ENCODE assay signal across 19 cellular contexts in the genomic region with DNA sequence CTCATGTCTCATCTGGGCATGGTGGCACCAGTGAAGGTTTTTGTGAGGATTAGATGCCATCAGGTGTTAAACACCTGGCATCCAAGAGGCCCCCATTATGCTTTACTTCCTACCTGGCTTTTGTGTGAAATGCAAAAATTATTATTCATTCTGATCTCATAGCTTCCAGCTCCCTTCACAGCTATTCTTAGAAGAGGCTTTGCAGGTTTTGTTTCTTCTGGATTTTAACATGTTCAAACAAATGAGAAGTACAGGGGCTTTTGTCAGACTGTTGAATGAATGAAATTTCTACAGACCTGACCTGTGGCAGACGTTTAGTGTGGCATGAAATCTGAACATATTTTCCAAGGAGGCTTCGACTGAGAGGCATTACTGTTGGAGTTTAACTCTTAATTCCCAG. TPM values are rescaled to one million over a fixed set of nuclear protein-coding genes. Genes with fewer than 3 reads are reported as not detected.
DNase-seq lines count a peak whose midpoint lies in the region; ATAC-seq, FAIRE-seq and TF ChIP-seq lines count a peak whose summit lies in the region.
"Had no signal": no experiment of that assay in that cellular context is flagged by ENCODE, and none has a peak within 500 bp of the region (broad histone marks: within the 10 kb centered on the region; RNA-seq: fewer than 3 reads in every experiment).

No MANE protein-coding gene starts in this region.

- H3K27ac Mint-ChIP-seq in astrocyte (ENCODE audit: unreplicated experiment) (no peak overlapping the region), mesothelial cell of epicardium (peak overlapping the region; percentile 14)
- H3K27ac Mint-ChIP-seq: B cell; CD8-positive, alpha-beta T cell had no signal

- no peak overlapping the region for H2AFZ ChIP-seq in astrocyte (ENCODE audit: low read depth, low read length)

- intact Hi-C loops in esophagus squamous epithelium (cut with DNase I): loop anchor here (5.0 kb wide), 1 partner anchor 56 kb away; no protein-coding TSS in a partner anchor
- intact Hi-C loops in tibial artery (cut with DNase I; ENCODE audit: low total_unique reads): no loop called here

- H3K9ac ChIP-seq in astrocyte (ENCODE audit: low read length): no peak overlapping the region

- FAIRE-seq in astrocyte (lab: Jason Lieb, UNC): peak; percentile 43
- FAIRE-seq: GM12878, GM19239, H1, HTR-8/SVneo had no signal

- H3K36me3 ChIP-seq in astrocyte (ENCODE audit: insufficient read depth, low read length) (peaks cover 5% of the 10 kb centered on the region), esophagus squamous epithelium (peaks cover 10 to 83% (median 26%) of the 10 kb centered on the region in 3 donors), tibial artery (peaks cover 0 to 44% (median 25%) of the 10 kb centered on the region in 3 donors)

- CTCF ChIA-PET in RWPE1 (lab: Yijun Ruan, JAX): interaction anchor here (0.6 to 1.8 kb wide), 3 partner anchors 49 to 550 kb away, joined by 3 to 7 read pairs (median 4); no protein-coding TSS in a partner anchor

- peaks cover 2% of the 10 kb centered on the region for H3K9me3 Mint-ChIP-seq in astrocyte (ENCODE audit: unreplicated experiment)
- no peaks in the 10 kb centered on the region for H3K9me3 Mint-ChIP-seq in mesothelial cell of epicardium
- H3K9me3 Mint-ChIP-seq: CD8-positive, alpha-beta T cell had no signal

- no peak overlapping the region for H3K4me3 Mint-ChIP-seq in astrocyte (ENCODE audit: unreplicated experiment)
- no peak overlapping the region for H3K4me3 Mint-ChIP-seq in mesothelial cell of epicardium
- H3K4me3 Mint-ChIP-seq: B cell; CD8-positive, alpha-beta T cell; H9 had no signal

- DNase-seq in RWPE1 (ENCODE audit: low spot score) (no peak), astrocyte (ENCODE audit: low read depth) (no peak), esophagus squamous epithelium (lab: John Stamatoyannopoulos, UW) (no peak), mesothelial cell of epicardium (ENCODE audit: low spot score in 2 of 2, unreplicated experiment in 2 of 2) (no peak), caudate nucleus (lab: John Stamatoyannopoulos, UW) (no peak), tibial artery (no peak)
- DNase-seq: Calu3; CD8-positive, alpha-beta T cell; DMS79 treated with DMSO at 0.1 percent for 48 hours; GF-D8; H9; IMR-90 had no signal

- WGBS in esophagus squamous epithelium, 2 donors: 19 to 28% methylated on average over 2 of the region's 2 CpGs

- H4K20me1 ChIP-seq in astrocyte (ENCODE audit: insufficient read depth, low read length): no peaks in the 10 kb centered on the region

- H3K9me3 ChIP-seq in astrocyte (ENCODE audit: insufficient read depth, low read depth, low read length) (no peaks in the 10 kb centered on the region), esophagus squamous epithelium (no peaks in the 10 kb centered on the region), tibial artery (no peaks in the 10 kb centered on the region)
- H3K9me3 ChIP-seq: BLaER1 treated with 17β-estradiol and CSF1 and Interleukin-3, amounts not matched to agents 10 nM and 100 nM had no signal

- H3K27me3 Mint-ChIP-seq in astrocyte (ENCODE audit: low read depth, unreplicated experiment) (peaks cover 24% of the 10 kb centered on the region), mesothelial cell of epicardium (ENCODE audit: low read depth) (no peaks in the 10 kb centered on the region)
- H3K27me3 Mint-ChIP-seq: B cell had no signal

- POLR2A ChIA-PET in RWPE1 (lab: Yijun Ruan, JAX; ENCODE audit: low non-redundant PET): no interaction called here

- peak overlapping the region; percentile 66 for H3K27ac ChIP-seq in RWPE1
- no peak overlapping the region for H3K27ac ChIP-seq in astrocyte (ENCODE audit: low read depth, low read length)
- peak overlapping the region; percentile 21 to 67 (median 41) for H3K27ac ChIP-seq in esophagus squamous epithelium
- H3K27ac ChIP-seq in caudate nucleus (ENCODE audit: low read depth, low read length): no peak overlapping the region
- H3K27ac ChIP-seq in tibial artery: no peak overlapping the region
- H3K27ac ChIP-seq: BLaER1 treated with 17β-estradiol and CSF1 and Interleukin-3, amounts not matched to agents 10 nM and 100 nM had no signal

- H3K4me2 ChIP-seq in astrocyte (ENCODE audit: low read length): no peak overlapping the region

- no peak for ATAC-seq in GM18867 (IDR thresholded peaks at IDR 0.05; ENCODE audit: unreplicated experiment)
- ATAC-seq: CD8-positive, alpha-beta T cell; GM12878 had no signal

- no peak for TF ChIP-seq POLR2A in esophagus squamous epithelium (IDR thresholded peaks at IDR 0.05)

- H3K27me3 ChIP-seq in astrocyte (ENCODE audit: insufficient read depth, low read length) (no peaks in the 10 kb centered on the region), esophagus squamous epithelium (no peaks in the 10 kb centered on the region), tibial artery (no peaks in the 10 kb centered on the region)
- H3K27me3 ChIP-seq: BLaER1 treated with 17β-estradiol and CSF1 and Interleukin-3, amounts not matched to agents 10 nM and 100 nM had no signal

- peaks cover 20% of the 10 kb centered on the region for H3K36me3 Mint-ChIP-seq in astrocyte (ENCODE audit: low read depth, unreplicated experiment)
- H3K36me3 Mint-ChIP-seq in mesothelial cell of epicardium: peaks cover 8% of the 10 kb centered on the region

- H3K79me2 ChIP-seq in astrocyte (ENCODE audit: insufficient read depth, low read length): no peaks in the 10 kb centered on the region

- H3K4me1 Mint-ChIP-seq in astrocyte (ENCODE audit: low read depth, unreplicated experiment) (no peaks in the 10 kb centered on the region), mesothelial cell of epicardium (no peaks in the 10 kb centered on the region)

- TF ChIP-seq CTCF in RWPE1 (conservative IDR thresholded peaks at IDR 0.05; ENCODE audit: low read depth) (no peak), astrocyte (IDR thresholded peaks at IDR 0.05; ENCODE audit: insufficient read depth, low read depth, low read length) (no peak), esophagus squamous epithelium (IDR thresholded peaks at IDR 0.05) (no peak), mesothelial cell of epicardium (IDR thresholded peaks at IDR 0.05; ENCODE audit: unreplicated experiment) (no peak), tibial artery (IDR thresholded peaks at IDR 0.05) (no peak)

- H3K4me3 ChIP-seq in astrocyte (ENCODE audit: insufficient read depth, low read depth, low read length): no peak overlapping the region
- H3K4me3 ChIP-seq in esophagus squamous epithelium: no peak overlapping the region
- H3K4me3 ChIP-seq in tibial artery: no peak overlapping the region
- H3K4me3 ChIP-seq: BLaER1 treated with 17β-estradiol and CSF1 and Interleukin-3, amounts not matched to agents 10 nM and 100 nM; GM12878 had no signal

- H3K4me1 ChIP-seq in astrocyte (ENCODE audit: insufficient read depth, low read length) (no peaks in the 10 kb centered on the region), esophagus squamous epithelium (peaks cover 3 to 52% (median 9%) of the 10 kb centered on the region in 3 donors), tibial artery (peaks cover 0 to 7% (median 0%) of the 10 kb centered on the region in 4 donors)

RNA-seq across cellular contexts. Expression of a gene that starts 14.3 kb away (rescaled TPM):
- total RNA-seq in astrocyte (11.1 TPM in 2 replicates), esophagus squamous epithelium (10 to 100 TPM; 15.6 to 27.6 (median 26.1) TPM), mesothelial cell of epicardium (5.9 to 6.3 TPM (median 5.9 TPM) in 3 replicates)

RNA-seq across cellular contexts. Expression of a gene that starts 48.7 kb away (rescaled TPM):
- total RNA-seq in astrocyte (9.6 and 10.2 TPM in 2 replicates), esophagus squamous epithelium (10 to 100 TPM; 39.3 to 52.9 (median 49.0) TPM), mesothelial cell of epicardium (7.0 to 7.4 TPM (median 7.3 TPM) in 3 replicates)

Comparison
In these comparisons a context has a peak if more than half of its experiments do, and no peak if none do; other contexts are left out.
1. H3K27ac ChIP-seq: peak in RWPE1 (single experiment) and esophagus squamous epithelium (4 of 4); none in astrocyte (single experiment), caudate nucleus (single experiment) and tibial artery (0 of 2).